In genomic region chr17:45381001-45381400, GRCh38 we compare ENCODE assay signal across 3 cellular contexts.
TF ChIP-seq lines count a peak whose summit lies in the region.

No MANE protein-coding gene starts in this region.

TF ChIP-seq in A549, 52 proteins besides CTCF, POLR2A, EP300 and RAD21:
- TF ChIP-seq CEBPB (IDR thresholded peaks at IDR 0.05) (peak; percentile 36 to 68; a peak in 2 of 4 replicates), TFCP2L1 (CRISPR knock-in tag; IDR thresholded peaks at IDR 0.05) (no peak)

TF ChIP-seq in IMR-90, 13 proteins besides CTCF, POLR2A, EP300 and RAD21:
- TF ChIP-seq CEBPB (IDR thresholded peaks at IDR 0.05; ENCODE audit: low read depth, low read length): peak; percentile 46
- no peak for TF ChIP-seq BHLHE40 (IDR thresholded peaks at IDR 0.05; ENCODE audit: low read depth, low read length)
TF ChIP-seq in IMR-90: peak in this region for 1.

TF ChIP-seq in HepG2, 621 proteins besides CTCF, POLR2A, EP300 and RAD21:
- TF ChIP-seq ATF7 (IDR thresholded peaks at IDR 0.05) (peak; percentile 51; the same call in 1 of the 2 replicates), ATF7 (CRISPR knock-in tag; IDR thresholded peaks at IDR 0.05) (no peak), ZNF563 (CRISPR knock-in tag; IDR thresholded peaks at IDR 0.05) (no peak), ZNF737 (CRISPR knock-in tag; IDR thresholded peaks at IDR 0.05; ENCODE audit: borderline replicate concordance) (no peak), ZNF460 (CRISPR knock-in tag; IDR thresholded peaks at IDR 0.05; ENCODE audit: borderline replicate concordance) (no peak), JUN (CRISPR knock-in tag; IDR thresholded peaks at IDR 0.05) (no peak), CEBPB (IDR thresholded peaks at IDR 0.05; ENCODE audit: borderline replicate concordance, low read depth, low read length) (0 out of 2 replicates have a peak, but pooled peaks have one; percentile 31)
